Comparison of ENCODE assay signal across 32 cellular contexts in the genomic region with DNA sequence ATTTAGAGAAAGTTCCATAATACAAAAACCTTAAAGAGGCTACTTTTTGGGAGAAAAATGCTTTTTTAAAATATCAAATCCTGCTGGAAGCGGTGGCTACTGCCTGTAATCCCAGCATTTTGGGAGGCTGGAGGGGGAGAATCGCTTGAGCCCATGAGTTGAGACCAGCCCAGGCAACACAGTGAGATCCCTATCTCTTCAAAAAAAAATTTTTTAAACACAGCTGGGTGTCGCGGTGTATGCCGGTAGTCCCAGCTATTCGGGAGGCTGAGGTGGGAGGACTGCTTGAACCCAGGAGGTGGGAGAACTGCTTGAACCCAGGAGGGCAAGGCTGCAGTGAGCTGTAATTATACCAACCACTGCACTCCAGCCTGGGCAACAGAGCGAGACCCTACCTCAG.
"Had no signal": no experiment of that assay in that cellular context is flagged by ENCODE, and none has a peak within 500 bp of the region (broad histone marks: within the 10 kb centered on the region; RNA-seq: fewer than 3 reads in every experiment).

No MANE protein-coding gene starts in this region.

- H3K27ac ChIP-seq: brain microvascular endothelial cell, esophagus muscularis mucosa, foreskin keratinocyte, heart left ventricle, WERI-Rb-1 had no signal

- H3K4me3 Mint-ChIP-seq: activated CD4-positive, alpha-beta memory T cell treated with anti-CD3 and anti-CD28 coated beads, Interleukin-2, amount 10 ng/mL, durations not matched to agents 7 days and 5 days; activated CD4-positive, alpha-beta T cell treated with anti-CD3 and anti-CD28 coated beads for 36 hours; activated CD4-positive, alpha-beta T cell treated with anti-CD3 and anti-CD28 coated beads, Interleukin-2, amount 10 ng/mL, durations not matched to agents 24 days and 14 days; activated naive CD8-positive, alpha-beta T cell; activated T-cell treated with anti-CD3 and anti-CD28 coated beads, Interleukin-2, amount 50 U/mL, for 4 hours; activated T-helper 17 cell treated with anti-CD3 and anti-CD28 coated beads, Interleukin-2, amount 50 U/mL, for 72 hours; effector memory CD8-positive, alpha-beta T cell; T-cell; T-helper 1 cell treated with Interleukin-12 subunit alpha and Interleukin-12 subunit beta and Interleukin-4 antibody, amounts not matched to agents 30 μg/mL and 1 μg/mL, for 36 hours; T-helper 2 cell treated with Interferon-gamma antibody and Interleukin-4, amounts not matched to agents 5 μg/mL and 100 μg/mL, for 36 hours had no signal

- H3K27ac Mint-ChIP-seq: activated CD4-positive, alpha-beta memory T cell treated with anti-CD3 and anti-CD28 coated beads, Interleukin-2, amount 10 ng/mL, durations not matched to agents 7 days and 5 days; activated CD4-positive, alpha-beta T cell treated with anti-CD3 and anti-CD28 coated beads for 36 hours; activated CD4-positive, alpha-beta T cell treated with anti-CD3 and anti-CD28 coated beads, Interleukin-2, amount 10 ng/mL, durations not matched to agents 24 days and 14 days; activated T-helper 17 cell treated with anti-CD3 and anti-CD28 coated beads, Interleukin-2, amount 50 U/mL, for 72 hours; effector memory CD8-positive, alpha-beta T cell; T-cell; T-helper 1 cell treated with Interleukin-12 subunit alpha and Interleukin-12 subunit beta and Interleukin-4 antibody, amounts not matched to agents 30 μg/mL and 1 μg/mL, for 36 hours; T-helper 2 cell treated with Interferon-gamma antibody and Interleukin-4, amounts not matched to agents 5 μg/mL and 100 μg/mL, for 36 hours had no signal

- DNase-seq: activated CD4-positive, alpha-beta memory T cell treated with anti-CD3 and anti-CD28 coated beads, Interleukin-2, amount 10 ng/mL, durations not matched to agents 7 days and 5 days; activated CD4-positive, alpha-beta T cell treated with anti-CD3 and anti-CD28 coated beads for 36 hours; activated CD4-positive, alpha-beta T cell treated with anti-CD3 and anti-CD28 coated beads, Interleukin-2, amount 10 ng/mL, durations not matched to agents 24 days and 14 days; activated CD4-positive, CD25-positive, alpha-beta regulatory T cell; activated CD4-positive, CD25-positive, alpha-beta regulatory T cell treated with anti-CD3 and anti-CD28 coated beads, Interleukin-2, amount 50 U/mL, for 72 hours; activated CD8-positive, alpha-beta memory T cell treated with anti-CD3 and anti-CD28 coated beads for 24 hours; activated effector memory CD4-positive, alpha-beta T cell treated with Interleukin-2 at 50 U/mL for 16 hours; activated gamma-delta T cell treated with Interleukin-2 at 50 U/mL for 16 hours; activated naive CD4-positive, alpha-beta T cell treated with anti-CD3 and anti-CD28 coated beads, Interleukin-2, amount 50 U/mL, for 16 hours; activated naive CD4-positive, alpha-beta T cell treated with Interleukin-2 at 50 U/mL for 16 hours; activated T-cell treated with anti-CD3 and anti-CD28 coated beads, Interleukin-2, amount 50 U/mL, for 4 hours; amniotic stem cell; anterior cingulate cortex; brain microvascular endothelial cell; caudate nucleus; cortex of kidney; dermis blood vessel endothelial cell; effector CD4-positive, alpha-beta T cell; effector memory CD8-positive, alpha-beta T cell; erythroblast; foreskin keratinocyte; gastrocnemius medialis; glutamatergic neuron; heart left ventricle; T-cell; T1000; WERI-Rb-1 had no signal

- ATAC-seq: activated CD4-positive, alpha-beta T cell treated with anti-CD3 and anti-CD28 coated beads for 36 hours; activated T-cell treated with anti-CD3 and anti-CD28 coated beads, Interleukin-2, amount 50 U/mL, for 4 hours; activated T-helper 17 cell treated with anti-CD3 and anti-CD28 coated beads, Interleukin-2, amount 50 U/mL, for 72 hours; effector memory CD8-positive, alpha-beta T cell; foreskin keratinocyte; gastrocnemius medialis; heart left ventricle; T-cell had no signal

- H3K9me3 ChIP-seq: esophagus muscularis mucosa, gastrocnemius medialis, heart left ventricle had no signal

- H3K27me3 ChIP-seq: brain microvascular endothelial cell, esophagus muscularis mucosa, foreskin keratinocyte, gastrocnemius medialis, heart left ventricle had no signal

- H3K4me3 ChIP-seq: esophagus muscularis mucosa, gastrocnemius medialis, heart left ventricle had no signal

- H3K27me3 Mint-ChIP-seq: activated CD4-positive, alpha-beta memory T cell treated with anti-CD3 and anti-CD28 coated beads, Interleukin-2, amount 10 ng/mL, durations not matched to agents 7 days and 5 days; activated CD4-positive, alpha-beta T cell treated with anti-CD3 and anti-CD28 coated beads for 36 hours; activated CD4-positive, alpha-beta T cell treated with anti-CD3 and anti-CD28 coated beads, Interleukin-2, amount 10 ng/mL, durations not matched to agents 24 days and 14 days; activated naive CD8-positive, alpha-beta T cell; activated T-helper 17 cell treated with anti-CD3 and anti-CD28 coated beads, Interleukin-2, amount 50 U/mL, for 72 hours; effector memory CD8-positive, alpha-beta T cell; T-cell had no signal

- H3K4me1 ChIP-seq: foreskin keratinocyte had no signal
